ENCODE assay signal across 8 cellular contexts in the genomic region with DNA sequence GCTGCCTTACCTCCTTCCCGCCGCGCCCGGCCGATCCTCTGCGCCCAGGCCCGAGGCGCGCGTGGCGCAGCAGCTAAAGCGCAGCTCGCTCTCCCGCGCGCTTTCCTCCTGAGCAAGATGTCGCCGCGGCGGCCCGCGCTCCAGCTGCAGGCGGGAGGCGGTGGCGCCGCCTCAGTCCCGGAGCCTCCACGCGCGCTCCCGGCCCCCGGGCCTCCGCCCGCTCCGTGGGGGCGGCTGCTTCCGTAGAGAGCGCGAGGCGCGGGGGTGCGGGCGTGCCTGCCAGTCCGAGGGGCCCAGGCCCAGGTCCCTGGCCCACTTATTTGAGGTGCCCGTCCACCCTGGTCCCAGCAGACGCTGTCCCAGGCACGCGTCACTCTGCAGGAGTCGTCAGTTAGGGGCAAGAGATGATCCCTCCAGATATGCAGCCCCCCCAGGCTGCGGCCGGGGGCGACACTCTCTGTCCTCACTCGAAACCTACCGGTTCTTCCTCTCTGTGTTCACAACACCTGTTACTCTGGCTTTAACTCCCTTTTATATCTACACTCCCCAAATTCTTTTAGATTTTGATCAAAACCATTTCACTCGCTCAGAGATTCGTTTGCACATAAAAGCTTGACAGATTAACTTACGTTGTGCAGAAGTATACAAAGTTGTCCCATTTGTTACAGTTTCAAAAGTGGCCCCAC. TPM values are rescaled to one million over a fixed set of nuclear protein-coding genes. Genes with fewer than 3 reads are reported as not detected.
DNase-seq lines count a peak whose midpoint lies in the region; ATAC-seq and TF ChIP-seq lines count a peak whose summit lies in the region.

TSS of gene CCSAP (minus strand) at position 146 of the 686 bp plus-strand sequence. CDS start 582 bp downstream, outside the sequence.

- peak; percentile 32 for ATAC-seq in GM21619 (IDR thresholded peaks at IDR 0.05; ENCODE audit: unreplicated experiment)

- peak within 1 kb of the TSS; percentile 76 for H2AFZ ChIP-seq in smooth muscle cell (ENCODE audit: low read depth)

- DNase-seq in GDM1 (lab: John Stamatoyannopoulos, UW): peak; percentile 70
- DNase-seq in T-helper 9 cell: peak; percentile 44
- DNase-seq in breast epithelium (ENCODE audit: low spot score in 2 of 2): peak in 1 of 2 donors; percentile 31
- peak; percentile 44 for DNase-seq in iPS-NIHi7 (ENCODE audit: extremely low spot score)
- DNase-seq in smooth muscle cell (lab: John Stamatoyannopoulos, UW; ENCODE audit: unreplicated experiment): peak; percentile 42
- no peak for DNase-seq in ureter (ENCODE audit: low spot score)

- no peak for TF ChIP-seq POLR2A in breast epithelium (IDR thresholded peaks at IDR 0.05)

- H3K36me3 ChIP-seq in breast epithelium (no peaks in the 10 kb centered on the region), smooth muscle cell (ENCODE audit: low read depth) (no peaks in the 10 kb centered on the region)

- intact Hi-C loops in breast epithelium (cut with DNase I; ENCODE audit: low total_unique reads): no loop called here

- H3K4me3 Mint-ChIP-seq in IgD-negative memory B cell: peak within 1 kb of the TSS; percentile 88 to 97 (median 92)

- H3K36me3 Mint-ChIP-seq in IgD-negative memory B cell: peaks cover 2% of the 10 kb centered on the region

- H3K79me2 ChIP-seq in smooth muscle cell (ENCODE audit: low read depth): peaks cover 13% of the 10 kb centered on the region

- no peaks in the 10 kb centered on the region for H3K9me3 Mint-ChIP-seq in IgD-negative memory B cell

- peak within 1 kb of the TSS; percentile 58 for H3K9ac ChIP-seq in smooth muscle cell (ENCODE audit: low read depth)

- H3K4me1 ChIP-seq in breast epithelium: no peaks in the 10 kb centered on the region
- H3K4me1 ChIP-seq in smooth muscle cell (ENCODE audit: low read depth): peaks cover 21% of the 10 kb centered on the region

- peak within 1 kb of the TSS; percentile 80 to 92 (median 81) for H3K27ac Mint-ChIP-seq in IgD-negative memory B cell

- peaks cover 23 to 41% (median 31%) of the 10 kb centered on the region in 3 donors for H3K4me1 Mint-ChIP-seq in IgD-negative memory B cell

- H3F3A ChIP-seq in smooth muscle cell (ENCODE audit: low read depth): peaks cover 7% of the 10 kb centered on the region

- WGBS in smooth muscle cell (ENCODE audit: low lambda C conversion rate): under 1% methylated on average over 44 of the region's 57 CpGs

- H3K4me2 ChIP-seq in smooth muscle cell: peak within 1 kb of the TSS; percentile 98

- H4K20me1 ChIP-seq in smooth muscle cell (ENCODE audit: low read depth): no peaks in the 10 kb centered on the region

- H3K27ac ChIP-seq in breast epithelium (peak within 1 kb of the TSS; percentile 94 to 97), smooth muscle cell (ENCODE audit: low read depth) (no peak within 1 kb of the TSS)

- H3K27me3 ChIP-seq in breast epithelium (no peaks in the 10 kb centered on the region), smooth muscle cell (ENCODE audit: low read depth) (peaks cover 3% of the 10 kb centered on the region)

- no peak for TF ChIP-seq CTCF in breast epithelium (IDR thresholded peaks at IDR 0.05)
- TF ChIP-seq CTCF in smooth muscle cell (IDR thresholded peaks at IDR 0.05; ENCODE audit: borderline replicate concordance, insufficient read depth, poor library complexity, severe bottlenecking): no peak

- H3K27me3 Mint-ChIP-seq in IgD-negative memory B cell: peaks cover 12% of the 10 kb centered on the region

- H3K9me3 ChIP-seq in breast epithelium (no peaks in the 10 kb centered on the region), smooth muscle cell (replicated peaks; ENCODE audit: low read depth) (no peaks in the 10 kb centered on the region)

- H3K4me3 ChIP-seq in breast epithelium (peak within 1 kb of the TSS; percentile 91 to 99 (median 94)), smooth muscle cell (peak within 1 kb of the TSS; percentile 88)

RNA-seq across cellular contexts. Expression of gene CCSAP, which starts in this region (rescaled TPM):
- polyA plus RNA-seq in IgD-negative memory B cell: 2.2 TPM
- 10 to 100 TPM in 1 of 3 donors, 1 to 10 TPM in 2; 6.9 to 13.5 (median 7.8) TPM for total RNA-seq in breast epithelium
- total RNA-seq in smooth muscle cell: 12.0 and 13.3 TPM in 2 replicates
- 2.5 and 5.2 TPM in 2 replicates for polyA plus RNA-seq in smooth muscle cell
- 3.6 TPM for total RNA-seq in ureter
